ENCODE assay signal across 8 cellular contexts in the genomic region with DNA sequence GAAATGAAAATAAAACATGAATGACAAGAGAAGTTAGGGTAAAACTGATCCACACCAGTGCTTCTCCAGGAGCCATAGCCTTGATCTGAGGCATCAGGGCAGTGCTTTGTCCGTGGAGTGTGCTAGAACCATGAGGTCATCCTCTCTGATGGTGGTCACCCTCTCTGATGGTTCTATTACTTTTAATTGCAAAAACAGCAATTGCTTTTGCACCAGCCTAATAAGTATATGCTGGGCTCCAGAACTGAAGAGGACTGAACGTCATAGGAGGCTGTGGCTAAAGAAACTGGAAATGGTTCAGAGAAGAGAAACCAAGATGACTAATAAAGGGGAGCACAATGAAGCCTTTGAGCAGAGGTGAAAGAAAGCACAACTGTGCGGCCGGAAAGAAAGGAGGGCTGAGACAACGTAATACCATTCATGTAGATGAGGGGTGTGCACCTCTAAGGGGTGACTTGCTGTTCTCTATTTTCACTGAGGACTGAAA. TPM values are rescaled to one million over a fixed set of nuclear protein-coding genes. Genes with fewer than 3 reads are reported as not detected.
DNase-seq lines count a peak whose midpoint lies in the region; ATAC-seq and TF ChIP-seq lines count a peak whose summit lies in the region.

No MANE protein-coding gene starts in this region.

- no peak for TF ChIP-seq CTCF in GM13976 (IDR thresholded peaks at IDR 0.05; ENCODE audit: borderline replicate concordance, control extremely low read depth, extremely low read depth, insufficient read depth, missing control alignments)
- no peak for TF ChIP-seq CTCF in prostate gland (IDR thresholded peaks at IDR 0.05)

- no peak overlapping the region for H3K9ac ChIP-seq in GM23248

- peaks cover 0 to 5% (median 2%) of the 10 kb centered on the region in 5 donors for H3K27me3 Mint-ChIP-seq in naive thymus-derived CD8-positive, alpha-beta T cell

- in situ Hi-C loops in GM13976 (cut with MboI; ENCODE audit: low sequenced_read_pairs, unreplicated experiment): no loop called here
- in situ Hi-C loops in GM23248 (cut with MboI): no loop called here

- H3K4me3 Mint-ChIP-seq in naive thymus-derived CD8-positive, alpha-beta T cell: no peak overlapping the region

- H3K79me2 ChIP-seq in GM23248 (ENCODE audit: insufficient read depth): no peaks in the 10 kb centered on the region

- H3K4me3 ChIP-seq in GM23248 (peak overlapping the region; percentile 8; the same call in 1 of the 2 replicates), prostate gland (no peak overlapping the region), aorta (ENCODE audit: low read length in 2 of 2) (no peak overlapping the region)

- no peaks in the 10 kb centered on the region for H4K20me1 ChIP-seq in GM23248 (ENCODE audit: insufficient read depth)

- no peak overlapping the region; the same call in 1 of the 2 replicates for H2AFZ ChIP-seq in GM23248

- peaks cover 5% of the 10 kb centered on the region for H3F3A ChIP-seq in GM23248 (ENCODE audit: insufficient read depth)

- peak; percentile 57 to 69 for ATAC-seq in naive thymus-derived CD8-positive, alpha-beta T cell
- no peak for ATAC-seq in aorta (ENCODE audit: low FRiP score)

- H3K36me3 Mint-ChIP-seq in naive thymus-derived CD8-positive, alpha-beta T cell: no peaks in the 10 kb centered on the region

- intact Hi-C loops in prostate gland (cut with DNase I) (no loop called here), aorta (cut with DNase I) (no loop called here)

- peaks cover 5% of the 10 kb centered on the region for H3K4me1 ChIP-seq in GM23248 (ENCODE audit: insufficient read depth)
- no peaks in the 10 kb centered on the region for H3K4me1 ChIP-seq in prostate gland (replicated peaks)
- H3K4me1 ChIP-seq in aorta (ENCODE audit: control insufficient read depth in 1 of 2, insufficient read depth in 2 of 2, low read length in 2 of 2): no peaks in the 10 kb centered on the region

- H3K36me3 ChIP-seq in GM23248 (ENCODE audit: low read depth) (no peaks in the 10 kb centered on the region), prostate gland (no peaks in the 10 kb centered on the region), aorta (ENCODE audit: control insufficient read depth in 1 of 2, insufficient read depth in 2 of 2, low read length in 1 of 2) (no peaks in the 10 kb centered on the region)

- H3K27me3 ChIP-seq in GM23248 (replicated peaks; ENCODE audit: insufficient read depth): no peaks in the 10 kb centered on the region; the same call in 1 of the 2 replicates
- no peaks in the 10 kb centered on the region for H3K27me3 ChIP-seq in prostate gland (replicated peaks; ENCODE audit: insufficient read depth)
- no peaks in the 10 kb centered on the region for H3K27me3 ChIP-seq in aorta (ENCODE audit: control insufficient read depth in 1 of 2, insufficient read depth in 2 of 2, low read length in 1 of 2)

- H3K27ac ChIP-seq in GM23248 (no peak overlapping the region), prostate gland (no peak overlapping the region), aorta (ENCODE audit: low read depth in 1 of 2, low read length in 2 of 2) (no peak overlapping the region)

- H3K4me2 ChIP-seq in GM23248 (ENCODE audit: unreplicated experiment): peak overlapping the region; percentile 44

- peaks cover 0 to 11% (median 0%) of the 10 kb centered on the region in 4 donors for H3K4me1 Mint-ChIP-seq in naive thymus-derived CD8-positive, alpha-beta T cell

- POLR2A ChIA-PET in naive thymus-derived CD8-positive, alpha-beta T cell (lab: Charles Lee): no interaction called here

- TF ChIP-seq POLR2A in prostate gland (IDR thresholded peaks at IDR 0.05): no peak

- DNase-seq in GM13976 (ENCODE audit: low spot score): peak; percentile 83
- peak; percentile 79 for DNase-seq in GM23248
- peak; percentile 64 to 88 for DNase-seq in NOMO-1 (lab: John Stamatoyannopoulos, UW; ENCODE audit: unreplicated experiment in 2 of 2)
- DNase-seq in activated naive CD4-positive, alpha-beta T cell treated with anti-CD3 and anti-CD28 coated beads, Interleukin-2, amount 50 U/mL, for 16 hours: peak; percentile 14
- peak in 2 of 10 donors; percentile 18 to 28 for DNase-seq in naive thymus-derived CD8-positive, alpha-beta T cell
- no peak for DNase-seq in NCI-H2107 treated with DMSO at 0.1 percent for 48 hours (lab: John Stamatoyannopoulos, UW; ENCODE audit: unreplicated experiment)
- no peak for DNase-seq in prostate gland (ENCODE audit: low spot score)
- DNase-seq in aorta: no peak

- H3K9me3 ChIP-seq in GM23248 (ENCODE audit: low read depth) (no peaks in the 10 kb centered on the region), prostate gland (no peaks in the 10 kb centered on the region), aorta (ENCODE audit: control insufficient read depth, low read length) (no peaks in the 10 kb centered on the region)

- 28 to 36% methylated on average over 5 of the region's 5 CpGs for WGBS in GM23248 (ENCODE audit: low coverage in 1 of 2, low lambda C conversion rate in 2 of 2, missing lambda C conversion rate in 2 of 2), 2 experiments
- 18% methylated on average over 5 of the region's 5 CpGs for WGBS in prostate gland
- 48 to 52% methylated on average over 5 of the region's 5 CpGs for WGBS in aorta, 2 donors

- H3K9me3 Mint-ChIP-seq in naive thymus-derived CD8-positive, alpha-beta T cell: peaks cover 0 to 2% (median 0%) of the 10 kb centered on the region in 9 donors

- peak overlapping the region in 1 of 10 donors; percentile 4 for H3K27ac Mint-ChIP-seq in naive thymus-derived CD8-positive, alpha-beta T cell

- H3K9me2 ChIP-seq in GM23248 (ENCODE audit: insufficient read depth): no peaks in the 10 kb centered on the region

RNA-seq across cellular contexts. Expression of gene TMEM154, which starts 17.0 kb away (rescaled TPM):
- total RNA-seq in GM23248 (2014; rRNA removed; shearing (Covaris generic)): 11.9 and 17.2 TPM in 2 replicates
- polyA plus RNA-seq in GM23248 (2016; fragmentation: Nextera tagmentation; extraction: Ambion mirVana) (16.1 and 17.3 TPM in 2 replicates), aorta (under 1 TPM; under 0.01 to 0.13 TPM)
- total RNA-seq in naive thymus-derived CD8-positive, alpha-beta T cell: 10 to 100 TPM; 33.4 to 37.9 TPM
- polyA plus RNA-seq in naive thymus-derived CD8-positive, alpha-beta T cell: 10 to 100 TPM; 24.7 to 30.8 (median 28.4) TPM
- total RNA-seq in prostate gland (1 to 10 TPM; 2.6 to 2.7 TPM), aorta (1 to 10 TPM; 5.1 to 5.4 TPM)

Comparison
In these comparisons a context has a peak if more than half of its experiments do, and no peak if none do; other contexts are left out.
1. DNase-seq: peak in GM13976 (single experiment), GM23248 (single experiment), NOMO-1 (2 of 2) and activated naive CD4-positive, alpha-beta T cell treated with anti-CD3 and anti-CD28 coated beads, Interleukin-2, amount 50 U/mL, for 16 hours (single experiment); none in NCI-H2107 treated with DMSO at 0.1 percent for 48 hours (single experiment), prostate gland (single experiment) and aorta (0 of 2).